In the genomic region with DNA sequence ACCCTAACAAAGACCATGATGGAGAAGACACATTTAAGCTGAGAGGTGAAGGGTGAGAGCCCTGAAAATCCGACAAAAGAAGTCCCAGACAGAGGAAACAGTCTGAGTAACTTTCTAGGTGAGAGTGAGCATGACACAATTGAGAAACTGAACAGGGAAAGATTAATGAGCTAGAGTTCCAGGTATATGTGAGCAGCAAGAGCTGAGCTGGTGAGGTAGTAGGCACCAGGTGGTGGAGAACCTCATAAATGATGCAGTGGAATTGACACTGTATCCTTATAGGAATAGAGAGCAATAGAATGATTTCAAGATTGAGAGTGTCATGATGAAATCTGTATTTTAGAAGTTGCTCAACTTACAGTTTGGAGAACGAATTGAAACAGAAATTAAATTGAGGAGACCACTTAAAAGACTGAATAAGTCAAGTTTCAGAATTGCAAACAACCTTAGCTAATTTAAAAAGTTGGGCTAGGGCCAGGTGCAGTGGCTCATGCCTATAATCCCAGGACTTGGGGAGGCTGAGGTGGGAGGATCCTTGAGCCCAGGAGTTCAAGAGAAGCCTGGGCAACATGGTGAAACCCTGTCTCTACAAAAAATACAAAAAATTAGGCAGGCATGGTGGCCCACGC, we compare ENCODE assay signal across 22 cellular contexts.
"Had no signal": no experiment of that assay in that cellular context is flagged by ENCODE, and none has a peak within 500 bp of the region (broad histone marks: within the 10 kb centered on the region; RNA-seq: fewer than 3 reads in every experiment).

No MANE protein-coding gene starts in this region.

- H3K27me3 Mint-ChIP-seq: activated CD4-positive, alpha-beta T cell treated with anti-CD3 and anti-CD28 coated beads, Interleukin-2, amount 10 ng/mL, durations not matched to agents 7 days and 5 days; activated naive CD8-positive, alpha-beta T cell; stimulated activated naive B cell treated with anti-CD40 and anti-IgM and Interleukin-4, amounts not matched to agents 10 μg/mL and 1 μg/mL and 100 μg/mL, for 72 hours had no signal

- H3K4me1 Mint-ChIP-seq: central memory CD8-positive, alpha-beta T cell; memory B cell; stimulated activated naive B cell treated with anti-CD40 and anti-IgM and Interleukin-4, amounts not matched to agents 10 μg/mL and 1 μg/mL and 100 μg/mL, for 72 hours; T-helper 17 cell had no signal

- H3K4me3 Mint-ChIP-seq: activated CD4-positive, alpha-beta T cell treated with anti-CD3 and anti-CD28 coated beads, Interleukin-2, amount 10 ng/mL, durations not matched to agents 7 days and 5 days; activated naive CD8-positive, alpha-beta T cell; central memory CD8-positive, alpha-beta T cell; memory B cell; naive thymus-derived CD8-positive, alpha-beta T cell; stimulated activated naive B cell treated with anti-CD40 and anti-IgM and Interleukin-4, amounts not matched to agents 10 μg/mL and 1 μg/mL and 100 μg/mL, for 72 hours; T-helper 17 cell; WTC11 had no signal

- H3K9me3 ChIP-seq: esophagus squamous epithelium, left ventricle myocardium inferior, neutrophil, transverse colon, vagina had no signal

- H3K4me1 ChIP-seq: left ventricle myocardium inferior, transverse colon, vagina had no signal

- H3K27me3 ChIP-seq: brain microvascular endothelial cell, esophagus squamous epithelium, neutrophil, transverse colon, vagina had no signal

- H3K36me3 ChIP-seq: brain microvascular endothelial cell, esophagus squamous epithelium, left ventricle myocardium inferior, neutrophil, transverse colon, vagina had no signal

- H3K36me3 Mint-ChIP-seq: activated naive CD8-positive, alpha-beta T cell; memory B cell; naive thymus-derived CD8-positive, alpha-beta T cell; stimulated activated naive B cell treated with anti-CD40 and anti-IgM and Interleukin-4, amounts not matched to agents 10 μg/mL and 1 μg/mL and 100 μg/mL, for 72 hours; WTC11 had no signal

- H3K27ac ChIP-seq: brain microvascular endothelial cell, coronary artery, esophagus squamous epithelium, left ventricle myocardium inferior, neutrophil, transverse colon, vagina had no signal

- H3K4me3 ChIP-seq: coronary artery, esophagus squamous epithelium, left ventricle myocardium inferior, transverse colon, vagina had no signal

- H3K9me3 Mint-ChIP-seq: activated CD4-positive, alpha-beta T cell treated with anti-CD3 and anti-CD28 coated beads, Interleukin-2, amount 10 ng/mL, durations not matched to agents 7 days and 5 days; central memory CD8-positive, alpha-beta T cell; memory B cell; naive thymus-derived CD8-positive, alpha-beta T cell; stimulated activated naive B cell treated with anti-CD40 and anti-IgM and Interleukin-4, amounts not matched to agents 10 μg/mL and 1 μg/mL and 100 μg/mL, for 72 hours had no signal

- H3K27ac Mint-ChIP-seq: activated CD4-positive, alpha-beta T cell treated with anti-CD3 and anti-CD28 coated beads, Interleukin-2, amount 10 ng/mL, durations not matched to agents 7 days and 5 days; activated naive CD8-positive, alpha-beta T cell; memory B cell; stimulated activated naive B cell treated with anti-CD40 and anti-IgM and Interleukin-4, amounts not matched to agents 10 μg/mL and 1 μg/mL and 100 μg/mL, for 72 hours; T-helper 17 cell; WTC11 had no signal

- DNase-seq: activated CD4-positive, alpha-beta T cell treated with anti-CD3 and anti-CD28 coated beads, Interleukin-2, amount 10 ng/mL, durations not matched to agents 7 days and 5 days; activated effector memory CD4-positive, alpha-beta T cell treated with anti-CD3 and anti-CD28 coated beads, Interleukin-2, amount 50 U/mL, for 16 hours; activated T-cell treated with anti-CD3 and anti-CD28 coated beads for 4 hours; brain microvascular endothelial cell; effector CD4-positive, alpha-beta T cell; esophagus squamous epithelium; foreskin fibroblast; glutamatergic neuron; left ventricle myocardium inferior; naive thymus-derived CD8-positive, alpha-beta T cell; retina; stimulated activated CD4-positive, alpha-beta T cell treated with anti-CD3 and anti-CD28 coated beads, Interleukin-12 subunit alpha, Interleukin-12 subunit beta, amount 100 ng/mL, for 4 hours; stimulated activated naive B cell treated with anti-CD40 and anti-IgM and Interleukin-4, amounts not matched to agents 10 μg/mL and 1 μg/mL and 100 μg/mL, for 72 hours; T-helper 17 cell; transverse colon had no signal

- ATAC-seq: naive thymus-derived CD8-positive, alpha-beta T cell; stimulated activated naive B cell treated with anti-CD40 and anti-IgM and Interleukin-4, amounts not matched to agents 10 μg/mL and 1 μg/mL and 100 μg/mL, for 72 hours; T-helper 17 cell; WTC11 had no signal
